Comparison of ENCODE assay signal across 19 cellular contexts in the genomic region with DNA sequence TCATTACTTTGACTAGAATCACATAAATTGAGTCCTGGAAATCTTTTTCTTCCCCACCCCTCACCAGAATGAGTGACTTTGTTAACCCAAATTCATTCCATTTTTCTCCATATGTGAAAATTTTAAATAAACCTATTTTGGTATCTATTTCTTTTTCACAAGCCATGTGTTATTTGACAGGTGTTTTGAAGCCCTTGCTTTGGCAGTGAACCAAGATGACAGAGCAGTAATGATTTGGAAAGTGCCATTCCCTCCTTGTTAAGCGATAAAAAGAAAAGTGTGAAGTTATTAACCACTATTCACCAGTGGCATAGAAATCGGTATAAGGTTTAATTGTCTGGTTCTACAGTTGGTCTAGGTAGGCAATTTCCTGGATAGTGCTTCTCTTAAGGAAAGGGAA.
"Had no signal": no experiment of that assay in that cellular context is flagged by ENCODE, and none has a peak within 500 bp of the region (broad histone marks: within the 10 kb centered on the region; RNA-seq: fewer than 3 reads in every experiment).

No MANE protein-coding gene starts in this region.

- FAIRE-seq: bronchial epithelial cell had no signal

- H3K4me3 ChIP-seq: heart left ventricle, spleen, thoracic aorta had no signal

- H3K36me3 ChIP-seq: thoracic aorta had no signal

- H3K9me3 ChIP-seq: heart left ventricle, spleen, thoracic aorta had no signal

- H3K27me3 ChIP-seq: heart left ventricle had no signal

- DNase-seq: activated CD4-positive, alpha-beta memory T cell treated with anti-CD3 and anti-CD28 coated beads for 36 hours; activated CD4-positive, alpha-beta T cell treated with anti-CD3 and anti-CD28 coated beads for 48 hours; activated CD4-positive, CD25-positive, alpha-beta regulatory T cell; activated naive CD4-positive, alpha-beta T cell treated with Interleukin-2 at 50 U/mL for 16 hours; activated naive CD8-positive, alpha-beta T cell treated with anti-CD3 and anti-CD28 coated beads for 36 hours; activated T-cell treated with anti-CD3 and anti-CD28 coated beads, Interleukin-2, amount 50 U/mL, for 48 hours; cortex of kidney; endodermal cell; heart left ventricle; islet precursor cell; left colon; nucleus accumbens; spleen; stimulated activated CD4-positive, alpha-beta T cell treated with anti-CD3 and anti-CD28 coated beads, Interleukin-4, amount 100 ng/mL, for 1 hour; stimulated activated naive CD4-positive, alpha-beta T cell; T-helper 17 cell had no signal

- ATAC-seq: heart left ventricle, left colon, sciatic nerve, T-helper 17 cell had no signal

- H3K27ac ChIP-seq: heart left ventricle, spleen, thoracic aorta had no signal

- H3K4me1 ChIP-seq: spleen had no signal
